In the genomic region with DNA sequence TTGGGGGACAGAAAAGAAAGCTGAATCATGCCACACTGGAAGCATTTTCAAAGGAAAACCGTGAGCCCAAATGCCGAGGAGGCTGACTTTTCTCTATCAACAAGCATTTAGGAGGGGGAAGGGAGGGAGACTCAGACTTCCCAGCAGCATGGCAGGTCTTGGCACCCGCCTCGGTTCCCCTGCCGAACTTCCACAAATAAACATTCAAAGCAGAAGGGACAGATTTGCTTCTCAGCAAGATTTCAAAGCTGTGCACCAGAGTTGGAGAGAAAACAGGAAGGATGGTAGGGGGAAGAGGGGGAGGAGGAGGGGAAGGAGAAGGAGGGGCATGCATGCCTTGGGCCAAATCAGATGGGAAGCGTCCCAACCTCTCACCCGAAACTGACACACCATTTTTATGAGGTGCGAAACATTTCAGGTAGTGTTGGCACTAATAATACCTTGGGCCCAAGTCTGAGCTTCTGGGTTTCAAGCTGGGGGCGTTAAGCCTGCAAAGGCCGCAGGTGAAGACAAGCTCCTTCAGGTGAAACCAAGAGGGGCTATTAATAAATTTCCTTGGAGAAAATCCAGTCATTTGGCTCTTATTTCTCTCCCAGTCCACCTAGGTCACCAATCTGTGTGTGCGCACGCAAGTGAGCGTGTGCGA, we compare ENCODE assay signal across 10 cellular contexts. TPM values are rescaled to one million over a fixed set of nuclear protein-coding genes. Genes with fewer than 3 reads are reported as not detected.
DNase-seq lines count a peak whose midpoint lies in the region; ATAC-seq and TF ChIP-seq lines count a peak whose summit lies in the region.
"Had no signal": no experiment of that assay in that cellular context is flagged by ENCODE, and none has a peak within 500 bp of the region (broad histone marks: within the 10 kb centered on the region; RNA-seq: fewer than 3 reads in every experiment).

No MANE protein-coding gene starts in this region.

- no peak for TF ChIP-seq CTCF in transverse colon (IDR thresholded peaks at IDR 0.05)

- in situ Hi-C loops in transverse colon (cut with MboI; ENCODE audit: low pct_ligation_motif_present in 1 of 4, low pct_unique_long_range_greater_than_20kb in 1 of 4, low sequenced_read_pairs in 3 of 4), result no loop called here

- no peak for TF ChIP-seq EP300 in transverse colon (IDR thresholded peaks at IDR 0.05; ENCODE audit: low read depth)

- peak; percentile 17 for DNase-seq in NCI-H446 treated with DMSO at 0.1 percent for 48 hours (lab: John Stamatoyannopoulos, UW)
- DNase-seq in midbrain (lab: John Stamatoyannopoulos, UW), result peak; percentile 50
- DNase-seq in transverse colon, result peak; percentile 23
- no peak for DNase-seq in retina
- no peak for DNase-seq in SIG-M5 (lab: John Stamatoyannopoulos, UW)
- no peak for DNase-seq in NCI-H1436 (lab: John Stamatoyannopoulos, UW)
- DNase-seq: activated gamma-delta T cell; stimulated activated CD4-positive, alpha-beta T cell treated with anti-CD3 and anti-CD28 coated beads, Interleukin-4, amount 100 ng/mL, for 4 hours had no signal

- H3K27ac ChIP-seq in ectodermal cell (ENCODE audit: insufficient read depth, low read depth, low read length, poor library complexity, severe bottlenecking) (peak overlapping the region; percentile 4), transverse colon (peak overlapping the region; percentile 68 to 81 (median 74))

- TF ChIP-seq POLR2A in transverse colon (IDR thresholded peaks at IDR 0.05), result no peak

- 70 to 75% methylated on average over 14 of the region's 14 CpGs for WGBS in ectodermal cell, 2 experiments
- WGBS in transverse colon (ENCODE audit: low coverage in 1 of 2), 2 donors, result 64 to 77% methylated on average over 9 to 14 of the region's 14 CpGs

- H3K36me3 ChIP-seq in ectodermal cell (ENCODE audit: control insufficient read depth, insufficient read depth, low read length) (no peaks in the 10 kb centered on the region), transverse colon (no peaks in the 10 kb centered on the region)

- intact Hi-C loops in transverse colon (cut with DNase I; ENCODE audit: low total_unique reads), result no loop called here

- no peak overlapping the region for H3K4me3 ChIP-seq in ectodermal cell (ENCODE audit: insufficient read depth, low read depth, low read length)
- H3K4me3 ChIP-seq in transverse colon, result no peak overlapping the region

- no peaks in the 10 kb centered on the region for H3K27me3 ChIP-seq in ectodermal cell (ENCODE audit: control insufficient read depth, insufficient read depth, low read length, poor library complexity, severe bottlenecking)
- H3K27me3 ChIP-seq in transverse colon, result no peaks in the 10 kb centered on the region

- H3K9me3 ChIP-seq in ectodermal cell (ENCODE audit: control insufficient read depth, low read length) (no peaks in the 10 kb centered on the region), transverse colon (no peaks in the 10 kb centered on the region)

- no peak for ATAC-seq in HG03571 (IDR thresholded peaks at IDR 0.05; ENCODE audit: unreplicated experiment)

- H3K4me1 ChIP-seq in ectodermal cell (ENCODE audit: control insufficient read depth, insufficient read depth, low read length), result peaks cover 48% of the 10 kb centered on the region
- H3K4me1 ChIP-seq in transverse colon, result peaks cover 0 to 38% (median 13%) of the 10 kb centered on the region in 4 donors

RNA-seq across cellular contexts. Expression of a gene that starts 26.4 kb away (rescaled TPM):
- polyA plus RNA-seq in ectodermal cell (2013, experiment 1 of 4), result 0.43 TPM
- 0.36 TPM for polyA plus RNA-seq in ectodermal cell (2013, experiment 2 of 4)
- 0.27 TPM for polyA plus RNA-seq in ectodermal cell (2013, experiment 3 of 4)
- polyA plus RNA-seq in ectodermal cell (2013, experiment 4 of 4), result 0.41 TPM
- total RNA-seq in transverse colon, result under 1 TPM in 2 of 4 donors, not detected in 2; 0.16 to 0.55 TPM

Comparison
In these comparisons a context has a peak if more than half of its experiments do, and no peak if none do; other contexts are left out.
1. DNase-seq: peak in NCI-H446 treated with DMSO at 0.1 percent for 48 hours (single experiment), midbrain (single experiment) and transverse colon (single experiment); none in retina (single experiment), SIG-M5 (single experiment) and NCI-H1436 (single experiment).